ENCODE assay signal across 22 cellular contexts in the genomic region with DNA sequence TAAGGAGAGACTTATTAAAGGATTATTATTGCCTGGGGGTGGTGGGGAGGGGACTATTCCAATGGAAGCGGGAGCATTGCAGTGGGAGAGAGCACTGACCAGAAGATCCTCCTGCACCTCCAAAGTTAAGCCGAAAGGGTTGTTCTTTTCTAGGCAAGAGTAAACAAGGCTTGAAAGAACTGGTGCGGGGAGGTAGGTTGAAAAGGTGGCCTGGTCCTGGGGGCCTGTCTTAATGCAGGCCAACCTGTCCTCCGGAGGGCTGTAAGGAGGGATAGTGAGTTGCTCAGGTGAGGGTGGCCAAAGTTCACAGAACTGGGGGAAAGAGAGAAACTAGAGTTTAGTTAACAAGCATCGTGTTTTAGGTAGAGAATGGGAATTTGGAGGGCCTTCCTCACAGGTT.
A peak's percentile ranks its signal among the peaks of the same experiment; 100 is the strongest.
DNase-seq lines count a peak whose midpoint lies in the region; ATAC-seq and TF ChIP-seq lines count a peak whose summit lies in the region.
"Had no signal": no experiment of that assay in that cellular context is flagged by ENCODE, and none has a peak within 500 bp of the region (broad histone marks: within the 10 kb centered on the region; RNA-seq: fewer than 3 reads in every experiment).

No MANE protein-coding gene starts in this region.

- peak overlapping the region; percentile 87 for H3K27ac Mint-ChIP-seq in Caco-2 (ENCODE audit: unreplicated experiment)
- H3K27ac Mint-ChIP-seq in central memory CD8-positive, alpha-beta T cell (ENCODE audit: low read depth): peak overlapping the region; percentile 52
- no peak overlapping the region for H3K27ac Mint-ChIP-seq in activated naive CD4-positive, alpha-beta T cell treated with anti-CD3 and anti-CD28 coated beads, Interleukin-2, amount 50 U/mL, for 72 hours
- H3K27ac Mint-ChIP-seq: HFFc6 had no signal

- no peaks in the 10 kb centered on the region for H3K9me3 Mint-ChIP-seq in Caco-2 (ENCODE audit: unreplicated experiment)
- H3K9me3 Mint-ChIP-seq in central memory CD8-positive, alpha-beta T cell: no peaks in the 10 kb centered on the region
- H3K9me3 Mint-ChIP-seq in activated naive CD4-positive, alpha-beta T cell treated with anti-CD3 and anti-CD28 coated beads, Interleukin-2, amount 50 U/mL, for 72 hours: no peaks in the 10 kb centered on the region
- H3K9me3 Mint-ChIP-seq: HFFc6 had no signal

- H2BK15ac ChIP-seq in neuronal stem cell (ENCODE audit: low read length): no peak overlapping the region

- TF ChIP-seq CTCF in Caco-2 (IDR thresholded peaks at IDR 0.05; ENCODE audit: insufficient read depth in 1 of 2, low read depth in 1 of 2, low read length in 1 of 2, severe bottlenecking in 1 of 2, unreplicated experiment in 1 of 2): no peak

- H3K27me3 ChIP-seq in Caco-2 (replicated peaks; ENCODE audit: control insufficient read depth, insufficient read depth, low read length): no peaks in the 10 kb centered on the region
- H3K27me3 ChIP-seq in neuronal stem cell (ENCODE audit: control insufficient read depth in 3 of 3, insufficient read depth in 3 of 3, low read depth in 1 of 3, low read length in 3 of 3): no peaks in the 10 kb centered on the region
- H3K27me3 ChIP-seq in effector memory CD4-positive, alpha-beta T cell (replicated peaks; ENCODE audit: control insufficient read depth, insufficient read depth, low read length, poor library complexity, severe bottlenecking): no peaks in the 10 kb centered on the region
- H3K27me3 ChIP-seq: BE2C, Peyer's patch had no signal

- H4K8ac ChIP-seq in neuronal stem cell (ENCODE audit: low read depth, low read length): no peak overlapping the region

- H3K36me3 ChIP-seq in Caco-2 (ENCODE audit: control insufficient read depth, insufficient read depth, low read length) (no peaks in the 10 kb centered on the region), neuronal stem cell (replicated peaks in 1 of 2; ENCODE audit: control insufficient read depth in 2 of 2, insufficient read depth in 2 of 2, low read length in 2 of 2) (no peaks in the 10 kb centered on the region)
- H3K36me3 ChIP-seq in effector memory CD4-positive, alpha-beta T cell (ENCODE audit: control insufficient read depth, insufficient read depth, low read length): no peaks in the 10 kb centered on the region
- H3K36me3 ChIP-seq: BE2C, Peyer's patch had no signal

- H3K4me1 ChIP-seq in Caco-2 (peaks cover 63% of the 10 kb centered on the region), neuronal stem cell (ENCODE audit: control insufficient read depth in 2 of 2, insufficient read depth in 1 of 2, low read depth in 1 of 2, low read length in 2 of 2) (peaks cover 0 to 6% of the 10 kb centered on the region in 2 donors)
- H3K4me1 ChIP-seq in effector memory CD4-positive, alpha-beta T cell (ENCODE audit: control insufficient read depth, insufficient read depth, low read length, poor library complexity, severe bottlenecking): no peaks in the 10 kb centered on the region
- H3K4me1 ChIP-seq: A549, BE2C, Peyer's patch had no signal

- no peak overlapping the region for H2BK120ac ChIP-seq in neuronal stem cell (ENCODE audit: low read depth, low read length)

- no CpG with 5 or more reads among the region's 5 CpGs for WGBS in neuronal stem cell (ENCODE audit: extremely low coverage in 2 of 2, insufficient read length in 2 of 2, insufficient replicate concordance in 1 of 2), 2 donors

- no peak overlapping the region for H2BK5ac ChIP-seq in neuronal stem cell (ENCODE audit: low read length)

- H3K4me3 Mint-ChIP-seq in Caco-2 (ENCODE audit: unreplicated experiment): peak overlapping the region; percentile 56
- H3K4me3 Mint-ChIP-seq in central memory CD8-positive, alpha-beta T cell: no peak overlapping the region
- H3K4me3 Mint-ChIP-seq: HFFc6 had no signal

- no peak overlapping the region for H3K14ac ChIP-seq in neuronal stem cell (ENCODE audit: low read length)

- H3K27ac ChIP-seq in neuronal stem cell (replicated peaks; ENCODE audit: low read length): no peak overlapping the region
- no peak overlapping the region for H3K27ac ChIP-seq in effector memory CD4-positive, alpha-beta T cell (ENCODE audit: insufficient read depth, low read length, poor library complexity, severe bottlenecking)
- H3K27ac ChIP-seq: A549, KMS-11, Peyer's patch had no signal

- no peaks in the 10 kb centered on the region for H3K79me1 ChIP-seq in neuronal stem cell (ENCODE audit: low read depth, low read length)

- H3K9ac ChIP-seq in neuronal stem cell (ENCODE audit: low read depth, low read length, poor library complexity): peak overlapping the region; percentile 1
- H3K9ac ChIP-seq: KMS-11 had no signal

- no peaks in the 10 kb centered on the region for H3K27me3 Mint-ChIP-seq in Caco-2 (ENCODE audit: insufficient read depth, unreplicated experiment)
- no peaks in the 10 kb centered on the region for H3K27me3 Mint-ChIP-seq in central memory CD8-positive, alpha-beta T cell

- BruUV-seq in Caco-2 (replicated peaks; lab: Mats Ljungman, UMichigan): TSS peak; percentile 93

- H3K4me1 Mint-ChIP-seq in Caco-2 (ENCODE audit: low read depth, unreplicated experiment): peaks cover 43% of the 10 kb centered on the region
- no peaks in the 10 kb centered on the region for H3K4me1 Mint-ChIP-seq in central memory CD8-positive, alpha-beta T cell

- POLR2A ChIA-PET in Caco-2 (lab: Charles Lee): interaction anchor here (0.5 to 2.1 kb wide), 4 partner anchors 27 to 42 kb away, joined by 3 to 17 read pairs (median 6); no protein-coding TSS in a partner anchor

- H3K4me3 ChIP-seq in Caco-2 (ENCODE audit: low read depth, low read length) (0 out of 2 replicates have a peak overlapping the region, but pooled peaks have one; percentile 6), neuronal stem cell (ENCODE audit: low read length in 2 of 2) (no peak overlapping the region)
- no peak overlapping the region for H3K4me3 ChIP-seq in effector memory CD4-positive, alpha-beta T cell (ENCODE audit: insufficient read depth, low read depth, low read length, poor library complexity, severe bottlenecking)
- H3K4me3 ChIP-seq: A549, Peyer's patch had no signal

- no peak overlapping the region for H4K91ac ChIP-seq in neuronal stem cell (ENCODE audit: low read depth, low read length, poor library complexity)

- no peak overlapping the region for H3K4me2 ChIP-seq in neuronal stem cell (ENCODE audit: insufficient read depth, low read length, poor library complexity, severe bottlenecking)
- H3K4me2 ChIP-seq: A549, KMS-11 had no signal

- H3K18ac ChIP-seq in neuronal stem cell (ENCODE audit: low read length): peak overlapping the region; percentile 36

- no peak for ATAC-seq in central memory CD8-positive, alpha-beta T cell (replicated peaks; ENCODE audit: extremely low read depth, poor library complexity, severe bottlenecking)
- no peak for ATAC-seq in activated naive CD4-positive, alpha-beta T cell treated with anti-CD3 and anti-CD28 coated beads, Interleukin-2, amount 50 U/mL, for 72 hours
- ATAC-seq in GM21528 (IDR thresholded peaks at IDR 0.05; ENCODE audit: low FRiP score, unreplicated experiment): no peak
- ATAC-seq: A549, SK-N-SH treated with all-trans-retinoic acid at 6 μM for 48 hours had no signal

- intact Hi-C loops in Caco-2 (cut with micrococcal nuclease; ENCODE audit: unreplicated experiment): loop anchor here (1.0 to 2.0 kb wide), 2 partner anchors 18 to 30 kb away; no protein-coding TSS in a partner anchor

- no peaks in the 10 kb centered on the region for H3K9me3 ChIP-seq in Caco-2
- H3K9me3 ChIP-seq in neuronal stem cell (replicated peaks in 1 of 2; ENCODE audit: control insufficient read depth in 2 of 2, insufficient read depth in 1 of 2, low read depth in 1 of 2, low read length in 2 of 2): no peaks in the 10 kb centered on the region
- no peaks in the 10 kb centered on the region for H3K9me3 ChIP-seq in effector memory CD4-positive, alpha-beta T cell (ENCODE audit: control insufficient read depth, low read length)
- H3K9me3 ChIP-seq: A549, BE2C, Peyer's patch had no signal

- no peak overlapping the region for H3K23ac ChIP-seq in neuronal stem cell (ENCODE audit: low read depth, low read length, poor library complexity)

- CTCF ChIA-PET in Caco-2 (lab: Charles Lee): interaction anchor here (0.6 to 2.0 kb wide), 6 partner anchors 18 to 61 kb away, joined by 4 to 12 read pairs (median 5); no protein-coding TSS in a partner anchor

- H2AFZ ChIP-seq in neuronal stem cell (ENCODE audit: low read length): no peak overlapping the region

- DNase-seq in Caco-2: peak; percentile 63 to 74
- DNase-seq in HT-29 (ENCODE audit: low spot score): peak; percentile 76
- DNase-seq in central memory CD8-positive, alpha-beta T cell (ENCODE audit: low spot score in 2 of 2): no peak
- no peak for DNase-seq in neuronal stem cell (ENCODE audit: low spot score)
- no peak for DNase-seq in activated naive CD4-positive, alpha-beta T cell treated with anti-CD3 and anti-CD28 coated beads, Interleukin-2, amount 50 U/mL, for 72 hours (ENCODE audit: low spot score in 2 of 2)
- no peak for DNase-seq in effector memory CD4-positive, alpha-beta T cell
- no peak for DNase-seq in Ammon's horn (ENCODE audit: low spot score)
- DNase-seq: BE2C, COR-L47, DND-41, HFFc6, NCI-H1092 treated with DMSO at 0.1 percent for 48 hours, NCI-H1436 treated with DMSO at 0.1 percent for 48 hours, NCI-H2029 treated with DMSO at 0.1 percent for 48 hours, NCI-H226, NCI-H510A treated with DMSO at 0.1 percent for 48 hours, NCI-H748 treated with DMSO at 0.1 percent for 48 hours, Peyer's patch had no signal

- no peak overlapping the region for H2BK12ac ChIP-seq in neuronal stem cell (ENCODE audit: low read length)

- no peaks in the 10 kb centered on the region for H3K36me3 Mint-ChIP-seq in Caco-2 (ENCODE audit: insufficient read depth, unreplicated experiment)
- H3K36me3 Mint-ChIP-seq in central memory CD8-positive, alpha-beta T cell (ENCODE audit: insufficient read depth): no peaks in the 10 kb centered on the region
- no peaks in the 10 kb centered on the region for H3K36me3 Mint-ChIP-seq in activated naive CD4-positive, alpha-beta T cell treated with anti-CD3 and anti-CD28 coated beads, Interleukin-2, amount 50 U/mL, for 72 hours

- H2AK5ac ChIP-seq in neuronal stem cell (ENCODE audit: low read depth, low read length): no peak overlapping the region

- no peak overlapping the region for H3K4ac ChIP-seq in neuronal stem cell (ENCODE audit: low read length)

Comparison
In these comparisons a context has a peak if more than half of its experiments do, and no peak if none do; other contexts are left out.
1. DNase-seq: peak in Caco-2 (2 of 2) and HT-29 (single experiment); none in central memory CD8-positive, alpha-beta T cell (0 of 2), neuronal stem cell (single experiment), activated naive CD4-positive, alpha-beta T cell treated with anti-CD3 and anti-CD28 coated beads, Interleukin-2, amount 50 U/mL, for 72 hours (0 of 2), effector memory CD4-positive, alpha-beta T cell (0 of 3) and Ammon's horn (single experiment).
2. H3K27ac Mint-ChIP-seq: peak in Caco-2 (single experiment) and central memory CD8-positive, alpha-beta T cell (single experiment); none in activated naive CD4-positive, alpha-beta T cell treated with anti-CD3 and anti-CD28 coated beads, Interleukin-2, amount 50 U/mL, for 72 hours (0 of 2).